ENCODE assay signal across 12 cellular contexts in the genomic region with DNA sequence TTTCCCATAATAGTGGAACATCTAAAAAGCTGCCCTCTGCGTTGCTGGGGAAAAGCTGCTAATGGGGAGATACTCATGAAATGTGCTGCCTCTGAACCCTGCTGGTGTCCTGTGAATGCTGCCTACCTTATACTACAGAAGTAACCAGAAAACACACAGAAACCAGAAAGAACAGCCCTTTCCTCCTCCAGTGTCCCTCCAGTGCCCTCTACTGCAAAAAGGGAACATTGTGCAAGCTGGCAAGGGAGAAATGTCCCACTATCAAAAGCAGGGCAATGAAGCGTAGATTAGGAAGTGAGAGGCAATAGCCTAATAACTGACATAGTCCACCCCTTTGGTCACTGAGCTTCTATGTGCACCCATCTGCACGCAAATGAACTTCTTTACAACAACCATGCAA.
DNase-seq lines count a peak whose midpoint lies in the region; ATAC-seq and TF ChIP-seq lines count a peak whose summit lies in the region.
"Had no signal": no experiment of that assay in that cellular context is flagged by ENCODE, and none has a peak within 500 bp of the region (broad histone marks: within the 10 kb centered on the region; RNA-seq: fewer than 3 reads in every experiment).

No MANE protein-coding gene starts in this region.

- peak; percentile 34; the same call in 1 of the 2 replicates for TF ChIP-seq CTCF in Panc1 (IDR thresholded peaks at IDR 0.05)
- TF ChIP-seq CTCF in mesothelial cell of epicardium (IDR thresholded peaks at IDR 0.05; ENCODE audit: unreplicated experiment), result no peak

- DNase-seq in NCI-H82 (lab: John Stamatoyannopoulos, UW) (peak; percentile 46), NCI-H82 treated with DMSO at 0.1 percent for 48 hours (lab: John Stamatoyannopoulos, UW; ENCODE audit: unreplicated experiment) (no peak), Panc1 (ENCODE audit: low read depth, low spot score) (no peak), fibroblast of the conjunctiva (ENCODE audit: low read depth) (peak; percentile 14), stromal cell of bone marrow (ENCODE audit: low read depth) (peak; percentile 36), mesothelial cell of epicardium (ENCODE audit: low spot score in 2 of 2, unreplicated experiment in 2 of 2) (no peak), GDM1 (lab: John Stamatoyannopoulos, UW) (no peak)
- DNase-seq: activated CD8-positive, alpha-beta T cell treated with anti-CD3 and anti-CD28 coated beads, Interleukin-2, amount 10 ng/mL, durations not matched to agents 7 days and 5 days; CD4-positive, alpha-beta memory T cell; stimulated activated CD4-positive, alpha-beta T cell treated with anti-CD3 and anti-CD28 coated beads, Interleukin-15, amount 100 ng/mL, for 24 hours had no signal

- no peak for ATAC-seq in Panc1
- no peak for ATAC-seq in GM18907 (IDR thresholded peaks at IDR 0.05; ENCODE audit: unreplicated experiment)
- ATAC-seq: activated CD8-positive, alpha-beta T cell treated with anti-CD3 and anti-CD28 coated beads, Interleukin-2, amount 10 ng/mL, durations not matched to agents 7 days and 5 days; esophagus mucosa had no signal

- H3K36me3 Mint-ChIP-seq in mesothelial cell of epicardium, result no peaks in the 10 kb centered on the region
- H3K36me3 Mint-ChIP-seq: CD4-positive, alpha-beta memory T cell had no signal

- H3K27me3 ChIP-seq in Panc1 (ENCODE audit: control insufficient read depth, insufficient read depth, low read length), result no peaks in the 10 kb centered on the region

- POLR2A ChIA-PET in Panc1 (lab: Charles Lee), result no interaction called here

- no peaks in the 10 kb centered on the region for H3K4me1 Mint-ChIP-seq in mesothelial cell of epicardium
- H3K4me1 Mint-ChIP-seq: CD4-positive, alpha-beta memory T cell had no signal

- CTCF ChIA-PET in Panc1 (lab: Charles Lee), result no interaction called here

- H3K4me3 Mint-ChIP-seq in mesothelial cell of epicardium, result no peak overlapping the region
- H3K4me3 Mint-ChIP-seq: activated CD8-positive, alpha-beta T cell treated with anti-CD3 and anti-CD28 coated beads, Interleukin-2, amount 10 ng/mL, durations not matched to agents 7 days and 5 days; CD4-positive, alpha-beta memory T cell had no signal

- H3K9me3 ChIP-seq in Panc1 (ENCODE audit: control insufficient read depth, insufficient read depth, low read depth, low read length), result no peaks in the 10 kb centered on the region

- intact Hi-C loops in Panc1 (cut with micrococcal nuclease; ENCODE audit: unreplicated experiment), result no loop called here

- H3K9me3 Mint-ChIP-seq in mesothelial cell of epicardium, result no peaks in the 10 kb centered on the region

- no peaks in the 10 kb centered on the region for H3K36me3 ChIP-seq in Panc1 (ENCODE audit: control insufficient read depth, insufficient read depth, low read length)

- in situ Hi-C loops in Panc1 (cut with HindIII; ENCODE audit: low pct_unique_long_range_greater_than_20kb, low sequenced_read_pairs), result no loop called here

- H3K27ac Mint-ChIP-seq in mesothelial cell of epicardium, result no peak overlapping the region
- H3K27ac Mint-ChIP-seq: activated CD8-positive, alpha-beta T cell treated with anti-CD3 and anti-CD28 coated beads, Interleukin-2, amount 10 ng/mL, durations not matched to agents 7 days and 5 days; CD4-positive, alpha-beta memory T cell had no signal

- no peaks in the 10 kb centered on the region for H3K27me3 Mint-ChIP-seq in mesothelial cell of epicardium (ENCODE audit: low read depth)

- H3K4me3 ChIP-seq in Panc1 (ENCODE audit: low read depth in 2 of 2, low read length in 2 of 2), result no peak overlapping the region

- no TSS peak for BruUV-seq in Panc1 (replicated peaks; lab: Mats Ljungman, UMichigan)

- H3K4me1 ChIP-seq in Panc1 (ENCODE audit: control insufficient read depth, insufficient read depth, low read length), result no peaks in the 10 kb centered on the region

- H3K27ac ChIP-seq in Panc1 (ENCODE audit: low read length), result no peak overlapping the region

Comparison
In these comparisons a context has a peak if more than half of its experiments do, and no peak if none do; other contexts are left out.
1. DNase-seq: peak in NCI-H82 (single experiment), fibroblast of the conjunctiva (single experiment) and stromal cell of bone marrow (single experiment); none in NCI-H82 treated with DMSO at 0.1 percent for 48 hours (single experiment), Panc1 (single experiment), mesothelial cell of epicardium (0 of 2) and GDM1 (single experiment).